ENCODE assay signal across 8 cellular contexts in the genomic region with DNA sequence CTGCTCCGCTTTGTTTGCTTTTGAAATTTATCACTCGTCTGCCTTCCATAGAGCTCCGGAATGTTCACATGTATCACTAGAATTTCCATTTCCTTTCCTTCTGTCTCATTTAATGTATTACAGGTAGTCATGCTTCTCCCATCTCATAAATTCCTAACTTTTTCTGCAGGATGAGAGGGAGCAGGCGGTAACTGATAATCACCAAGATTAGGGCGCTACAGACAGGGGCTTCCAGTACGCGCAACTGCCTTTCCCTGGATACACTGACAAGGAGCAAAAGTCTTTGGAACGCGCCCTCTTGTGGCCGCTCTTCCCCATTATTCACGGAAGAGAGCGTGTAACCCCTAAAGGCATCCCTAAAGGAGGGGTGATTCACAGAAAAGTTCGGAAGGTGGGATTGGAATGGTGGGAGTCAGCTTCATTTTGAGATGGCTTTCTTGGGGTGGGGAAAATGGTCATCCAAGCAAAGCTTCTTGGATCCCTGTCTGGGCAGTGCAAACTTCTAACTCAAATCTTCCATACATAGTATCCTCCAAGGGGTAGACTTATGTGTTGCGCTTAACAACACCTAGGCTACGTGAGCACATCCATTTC. TPM values are rescaled to one million over a fixed set of nuclear protein-coding genes. Genes with fewer than 3 reads are reported as not detected.
DNase-seq lines count a peak whose midpoint lies in the region; ATAC-seq and TF ChIP-seq lines count a peak whose summit lies in the region.

No MANE protein-coding gene starts in this region.

- H3K9ac ChIP-seq in neuronal stem cell (ENCODE audit: low read depth, low read length, poor library complexity), result no peak overlapping the region

- no peak for TF ChIP-seq POLR2A in gastroesophageal sphincter (IDR thresholded peaks at IDR 0.05)

- ATAC-seq in gastroesophageal sphincter, result peak; percentile 72
- no peak for ATAC-seq in activated CD8-positive, alpha-beta memory T cell treated with anti-CD3 and anti-CD28 coated beads, Interleukin-2, amount 10 ng/mL, durations not matched to agents 7 days and 5 days

- H3K4me3 Mint-ChIP-seq in CD4-positive, alpha-beta memory T cell, result no peak overlapping the region
- no peak overlapping the region for H3K4me3 Mint-ChIP-seq in activated CD8-positive, alpha-beta memory T cell treated with anti-CD3 and anti-CD28 coated beads, Interleukin-2, amount 10 ng/mL, durations not matched to agents 7 days and 5 days

- H3K27me3 ChIP-seq in WERI-Rb-1 (ENCODE audit: insufficient read depth, low read depth, severe bottlenecking) (peaks cover 79% of the 10 kb centered on the region), gastroesophageal sphincter (no peaks in the 10 kb centered on the region), neuronal stem cell (ENCODE audit: control insufficient read depth in 3 of 3, insufficient read depth in 3 of 3, low read depth in 1 of 3, low read length in 3 of 3) (peaks cover 0 to 20% (median 3%) of the 10 kb centered on the region in 3 experiments)
- peaks cover 9% of the 10 kb centered on the region for H3K27me3 ChIP-seq in CD4-positive, alpha-beta memory T cell (ENCODE audit: insufficient read depth, low read length)

- no peaks in the 10 kb centered on the region for H3K79me1 ChIP-seq in neuronal stem cell (ENCODE audit: low read depth, low read length)

- peaks cover 0 to 4% (median under 1%) of the 10 kb centered on the region in 4 donors for H3K4me1 Mint-ChIP-seq in CD4-positive, alpha-beta memory T cell
- H3K4me1 Mint-ChIP-seq in activated CD8-positive, alpha-beta memory T cell treated with anti-CD3 and anti-CD28 coated beads, Interleukin-2, amount 10 ng/mL, durations not matched to agents 7 days and 5 days, result no peaks in the 10 kb centered on the region

- CTCF ChIA-PET in CD4-positive, alpha-beta memory T cell (lab: Charles Lee; ENCODE audit: partially characterized antibody), result no interaction called here
- CTCF ChIA-PET in activated CD8-positive, alpha-beta memory T cell treated with anti-CD3 and anti-CD28 coated beads, Interleukin-2, amount 10 ng/mL, durations not matched to agents 7 days and 5 days (lab: Charles Lee), result interaction anchor here (1.1 to 1.2 kb wide), 2 partner anchors 9 kb away, joined by 3 to 4 read pairs; no protein-coding TSS in a partner anchor

- intact Hi-C loops in CD4-positive, alpha-beta memory T cell (cut with micrococcal nuclease), result no loop called here

- no peak overlapping the region for H3K23ac ChIP-seq in neuronal stem cell (ENCODE audit: low read depth, low read length, poor library complexity)

- peak; percentile 73 for TF ChIP-seq CTCF in WERI-Rb-1 (IDR thresholded peaks at IDR 0.05; ENCODE audit: low read depth, low read length)
- peak; percentile 74 to 82 (median 79) for TF ChIP-seq CTCF in gastroesophageal sphincter (IDR thresholded peaks at IDR 0.05)

- peaks cover 0 to 4% (median under 1%) of the 10 kb centered on the region in 8 donors for H3K9me3 Mint-ChIP-seq in CD4-positive, alpha-beta memory T cell
- no peaks in the 10 kb centered on the region for H3K9me3 Mint-ChIP-seq in activated CD8-positive, alpha-beta memory T cell treated with anti-CD3 and anti-CD28 coated beads, Interleukin-2, amount 10 ng/mL, durations not matched to agents 7 days and 5 days (ENCODE audit: low read depth)

- no peak for TF ChIP-seq EP300 in gastroesophageal sphincter (IDR thresholded peaks at IDR 0.05)

- H3K27me3 Mint-ChIP-seq in CD4-positive, alpha-beta memory T cell, result peaks cover 6 to 10% of the 10 kb centered on the region in 2 donors
- H3K27me3 Mint-ChIP-seq in activated CD8-positive, alpha-beta memory T cell treated with anti-CD3 and anti-CD28 coated beads, Interleukin-2, amount 10 ng/mL, durations not matched to agents 7 days and 5 days, result peaks cover 36% of the 10 kb centered on the region

- no peaks in the 10 kb centered on the region for H3K9me3 ChIP-seq in WERI-Rb-1 (ENCODE audit: severe bottlenecking)
- no peaks in the 10 kb centered on the region for H3K9me3 ChIP-seq in gastroesophageal sphincter
- no peaks in the 10 kb centered on the region for H3K9me3 ChIP-seq in neuronal stem cell (replicated peaks in 1 of 2; ENCODE audit: control insufficient read depth in 2 of 2, insufficient read depth in 1 of 2, low read depth in 1 of 2, low read length in 2 of 2)
- no peaks in the 10 kb centered on the region for H3K9me3 ChIP-seq in CD4-positive, alpha-beta memory T cell (ENCODE audit: control insufficient read depth in 1 of 2, low read length in 2 of 2)

- H2AK5ac ChIP-seq in neuronal stem cell (ENCODE audit: low read depth, low read length), result no peak overlapping the region

- H2BK120ac ChIP-seq in neuronal stem cell (ENCODE audit: low read depth, low read length), result no peak overlapping the region

- no peaks in the 10 kb centered on the region for H3K36me3 Mint-ChIP-seq in CD4-positive, alpha-beta memory T cell
- H3K36me3 Mint-ChIP-seq in activated CD8-positive, alpha-beta memory T cell treated with anti-CD3 and anti-CD28 coated beads, Interleukin-2, amount 10 ng/mL, durations not matched to agents 7 days and 5 days, result no peaks in the 10 kb centered on the region

- H2AFZ ChIP-seq in neuronal stem cell (ENCODE audit: low read length), result no peak overlapping the region

- H2BK5ac ChIP-seq in neuronal stem cell (ENCODE audit: low read length), result no peak overlapping the region

- no peak overlapping the region for H4K91ac ChIP-seq in neuronal stem cell (ENCODE audit: low read depth, low read length, poor library complexity)

- H3K27ac ChIP-seq in WERI-Rb-1 (no peak overlapping the region), gastroesophageal sphincter (peak overlapping the region; percentile 62 to 92 (median 90)), neuronal stem cell (replicated peaks; ENCODE audit: low read length) (no peak overlapping the region)
- no peak overlapping the region for H3K27ac ChIP-seq in CD4-positive, alpha-beta memory T cell (ENCODE audit: low read depth, low read length)

- peak; percentile 40 for DNase-seq in stimulated activated CD4-positive, alpha-beta T cell treated with anti-CD3 and anti-CD28 coated beads, Interleukin-15, amount 100 ng/mL, for 24 hours
- no peak for DNase-seq in stimulated activated CD4-positive, alpha-beta T cell treated with anti-CD3 and anti-CD28 coated beads, Interleukin-4, amount 100 ng/mL, for 4 hours
- peak; percentile 89 to 90 for DNase-seq in Kasumi-1 (lab: John Stamatoyannopoulos, UW)
- peak; percentile 56 for DNase-seq in WERI-Rb-1
- peak; percentile 82 for DNase-seq in neuronal stem cell (ENCODE audit: low spot score)
- no peak for DNase-seq in CD4-positive, alpha-beta memory T cell
- DNase-seq in activated CD8-positive, alpha-beta memory T cell treated with anti-CD3 and anti-CD28 coated beads, Interleukin-2, amount 10 ng/mL, durations not matched to agents 7 days and 5 days, result no peak

- H3K18ac ChIP-seq in neuronal stem cell (ENCODE audit: low read length), result no peak overlapping the region

- H3K4me1 ChIP-seq in gastroesophageal sphincter, result peaks cover 6 to 70% (median 7%) of the 10 kb centered on the region in 3 donors
- H3K4me1 ChIP-seq in neuronal stem cell (ENCODE audit: control insufficient read depth in 2 of 2, insufficient read depth in 1 of 2, low read depth in 1 of 2, low read length in 2 of 2), result peaks cover 8 to 13% of the 10 kb centered on the region in 2 donors
- no peaks in the 10 kb centered on the region for H3K4me1 ChIP-seq in CD4-positive, alpha-beta memory T cell (ENCODE audit: insufficient read depth, low read length)

- H2BK15ac ChIP-seq in neuronal stem cell (ENCODE audit: low read length), result no peak overlapping the region

- no peak overlapping the region for H2BK12ac ChIP-seq in neuronal stem cell (ENCODE audit: low read length)

- H3K4me2 ChIP-seq in neuronal stem cell (ENCODE audit: insufficient read depth, low read length, poor library complexity, severe bottlenecking), result no peak overlapping the region

- POLR2A ChIA-PET in CD4-positive, alpha-beta memory T cell (lab: Charles Lee; ENCODE audit: partially characterized antibody), result no interaction called here

- no peak overlapping the region for H4K8ac ChIP-seq in neuronal stem cell (ENCODE audit: low read depth, low read length)

- no peak overlapping the region for H3K4ac ChIP-seq in neuronal stem cell (ENCODE audit: low read length)

- no peak overlapping the region for H3K27ac Mint-ChIP-seq in CD4-positive, alpha-beta memory T cell
- H3K27ac Mint-ChIP-seq in activated CD8-positive, alpha-beta memory T cell treated with anti-CD3 and anti-CD28 coated beads, Interleukin-2, amount 10 ng/mL, durations not matched to agents 7 days and 5 days, result no peak overlapping the region

- H3K36me3 ChIP-seq in WERI-Rb-1 (no peaks in the 10 kb centered on the region), gastroesophageal sphincter (no peaks in the 10 kb centered on the region), neuronal stem cell (replicated peaks in 1 of 2; ENCODE audit: control insufficient read depth in 2 of 2, insufficient read depth in 2 of 2, low read length in 2 of 2) (no peaks in the 10 kb centered on the region)
- no peaks in the 10 kb centered on the region for H3K36me3 ChIP-seq in CD4-positive, alpha-beta memory T cell (ENCODE audit: insufficient read depth, low read length)

- H3K4me3 ChIP-seq in WERI-Rb-1 (ENCODE audit: low read depth, low read length) (no peak overlapping the region), gastroesophageal sphincter (peak overlapping the region; percentile 62 to 63), neuronal stem cell (ENCODE audit: low read length in 2 of 2) (no peak overlapping the region)
- H3K4me3 ChIP-seq in CD4-positive, alpha-beta memory T cell (ENCODE audit: low read length in 2 of 2), result no peak overlapping the region

- WGBS in gastroesophageal sphincter (ENCODE audit: low coverage in 1 of 2), 2 donors, result 17 to 22% methylated on average over 11 to 13 of the region's 15 CpGs
- no CpG with 5 or more reads among the region's 15 CpGs for WGBS in neuronal stem cell (ENCODE audit: extremely low coverage in 2 of 2, insufficient read length in 2 of 2, insufficient replicate concordance in 1 of 2), 2 donors

- H3K14ac ChIP-seq in neuronal stem cell (ENCODE audit: low read length), result no peak overlapping the region

RNA-seq across cellular contexts. Expression of a gene that starts 6.5 kb away (rescaled TPM):
- total RNA-seq in gastroesophageal sphincter, result 10 to 100 TPM; 16.7 to 49.2 (median 44.5) TPM
- polyA plus RNA-seq in neuronal stem cell (2013, experiment 1 of 2), result not detected
- polyA plus RNA-seq in neuronal stem cell (2013, experiment 2 of 2), result not detected
- total RNA-seq in CD4-positive, alpha-beta memory T cell, result under 1 TPM in 1 of 2 experiments, not detected in 1; 0.14 TPM
- polyA plus RNA-seq in CD4-positive, alpha-beta memory T cell, result not detected
- total RNA-seq in activated CD8-positive, alpha-beta memory T cell treated with anti-CD3 and anti-CD28 coated beads, Interleukin-2, amount 10 ng/mL, durations not matched to agents 7 days and 5 days, result not detected

Comparison
In these comparisons a context has a peak if more than half of its experiments do, and no peak if none do; other contexts are left out.
1. DNase-seq: peak in stimulated activated CD4-positive, alpha-beta T cell treated with anti-CD3 and anti-CD28 coated beads, Interleukin-15, amount 100 ng/mL, for 24 hours (single experiment), Kasumi-1 (2 of 2), WERI-Rb-1 (single experiment) and neuronal stem cell (single experiment); none in stimulated activated CD4-positive, alpha-beta T cell treated with anti-CD3 and anti-CD28 coated beads, Interleukin-4, amount 100 ng/mL, for 4 hours (0 of 2), CD4-positive, alpha-beta memory T cell (0 of 5) and activated CD8-positive, alpha-beta memory T cell treated with anti-CD3 and anti-CD28 coated beads, Interleukin-2, amount 10 ng/mL, durations not matched to agents 7 days and 5 days (single experiment).
2. H3K27ac ChIP-seq: peak in gastroesophageal sphincter (4 of 4); none in WERI-Rb-1 (single experiment), neuronal stem cell (single experiment) and CD4-positive, alpha-beta memory T cell (single experiment).
3. H3K4me3 ChIP-seq: peak in gastroesophageal sphincter (2 of 2); none in WERI-Rb-1 (single experiment), neuronal stem cell (0 of 2) and CD4-positive, alpha-beta memory T cell (0 of 2).
4. RNA of a gene that starts 6.5 kb away (total RNA-seq): 16.7 to 49.2 TPM in gastroesophageal sphincter; 0.14 TPM in CD4-positive, alpha-beta memory T cell and not detected in activated CD8-positive, alpha-beta memory T cell treated with anti-CD3 and anti-CD28 coated beads, Interleukin-2, amount 10 ng/mL, durations not matched to agents 7 days and 5 days; every median in the first group is over 10 times any median in the second.